Comparison of ENCODE assay signal across 29 cellular contexts in the genomic region with DNA sequence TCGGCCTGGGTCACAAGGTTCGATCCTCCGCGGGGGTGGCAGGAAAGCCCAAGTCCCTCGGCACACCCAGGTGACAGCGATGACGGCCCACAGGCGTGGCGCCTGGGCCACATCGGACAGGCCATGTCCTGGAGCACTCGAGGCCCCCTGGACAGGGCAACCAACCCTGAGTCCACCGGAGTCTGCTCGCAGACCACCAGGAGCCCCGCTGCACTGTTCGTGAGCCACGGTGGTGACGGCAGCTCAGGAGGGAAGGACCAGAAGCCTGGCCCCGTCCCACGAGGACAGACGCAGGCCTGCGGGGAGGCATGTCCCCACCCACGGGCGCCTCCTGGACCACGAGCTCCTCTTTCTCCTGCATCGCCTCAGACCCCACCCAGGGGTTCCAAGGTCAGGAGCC. TPM values are rescaled to one million over a fixed set of nuclear protein-coding genes. Genes with fewer than 3 reads are reported as not detected.
DNase-seq lines count a peak whose midpoint lies in the region; ATAC-seq, FAIRE-seq and TF ChIP-seq lines count a peak whose summit lies in the region.
"Had no signal": no experiment of that assay in that cellular context is flagged by ENCODE, and none has a peak within 500 bp of the region (broad histone marks: within the 10 kb centered on the region; RNA-seq: fewer than 3 reads in every experiment).

No MANE protein-coding gene starts in this region.

- H3K27ac ChIP-seq in K562 (ENCODE audit: extremely low read depth, low read depth, low read length) (no peak overlapping the region), neuronal stem cell (replicated peaks; ENCODE audit: low read length) (no peak overlapping the region), A673 (ENCODE audit: low read depth, low read length, poor library complexity, severe bottlenecking) (no peak overlapping the region)
- H3K27ac ChIP-seq: 22Rv1, HL-60, KMS-11 had no signal

- H2BK5ac ChIP-seq in neuronal stem cell (ENCODE audit: low read length) = no peak overlapping the region

- no peak overlapping the region for H3K4me3 ChIP-seq in K562
- H3K4me3 ChIP-seq in neuronal stem cell (ENCODE audit: low read length in 2 of 2) = no peak overlapping the region
- H3K4me3 ChIP-seq in A673 (ENCODE audit: low read depth, low read length, poor library complexity, severe bottlenecking) = no peak overlapping the region
- no peak overlapping the region for H3K4me3 ChIP-seq in lower leg skin (ENCODE audit: low read depth, poor library complexity, severe bottlenecking)
- H3K4me3 ChIP-seq: GM23338 had no signal

- H3K9me3 Mint-ChIP-seq in T-helper 2 cell treated with Interferon-gamma antibody and Interleukin-4, amounts not matched to agents 5 μg/mL and 100 μg/mL, for 36 hours = no peaks in the 10 kb centered on the region
- H3K9me3 Mint-ChIP-seq: CD8-positive, alpha-beta T cell; GM23338 had no signal

- H3K4ac ChIP-seq in neuronal stem cell (ENCODE audit: low read length) = no peak overlapping the region

- intact Hi-C loops in K562 (cut with micrococcal nuclease) (no loop called here), A673 (cut with micrococcal nuclease; ENCODE audit: unreplicated experiment) (no loop called here), lower leg skin (cut with DNase I; ENCODE audit: low total_unique reads) (no loop called here)

- in situ Hi-C loops in K562 (cut with MboI) = no loop called here

- no peak overlapping the region for H2AK5ac ChIP-seq in neuronal stem cell (ENCODE audit: low read depth, low read length)

- FAIRE-seq in K562 (lab: Jason Lieb, UNC) = no peak
- FAIRE-seq: G401.6 had no signal

- H2BK12ac ChIP-seq in neuronal stem cell (ENCODE audit: low read length) = no peak overlapping the region

- peaks cover 60% of the 10 kb centered on the region for H3K79me2 ChIP-seq in K562 (ENCODE audit: control insufficient read depth, insufficient read depth, low read length)

- H3K4me2 ChIP-seq in K562 (ENCODE audit: insufficient read depth, low read length) = no peak overlapping the region
- no peak overlapping the region for H3K4me2 ChIP-seq in neuronal stem cell (ENCODE audit: insufficient read depth, low read length, poor library complexity, severe bottlenecking)
- H3K4me2 ChIP-seq: GM23338, KMS-11 had no signal

- H2AFZ ChIP-seq in K562 (ENCODE audit: low read depth, low read length) (no peak overlapping the region), neuronal stem cell (ENCODE audit: low read length) (no peak overlapping the region)
- H2AFZ ChIP-seq: GM23338 had no signal

- H3K9ac ChIP-seq in K562 (ENCODE audit: insufficient read depth in 1 of 2, low read depth in 2 of 2, low read length in 2 of 2) = no peak overlapping the region
- peak overlapping the region; percentile 30 for H3K9ac ChIP-seq in neuronal stem cell (ENCODE audit: low read depth, low read length, poor library complexity)
- H3K9ac ChIP-seq: KMS-11 had no signal

- H2BK15ac ChIP-seq in neuronal stem cell (ENCODE audit: low read length) = no peak overlapping the region

- H3K79me1 ChIP-seq in neuronal stem cell (ENCODE audit: low read depth, low read length) = peaks cover 42% of the 10 kb centered on the region

- 96% methylated on average over 18 of the region's 25 CpGs for WGBS in K562 (ENCODE audit: insufficient coverage, low coverage, missing lambda C conversion rate)
- WGBS in neuronal stem cell (ENCODE audit: extremely low coverage in 2 of 2, insufficient read length in 2 of 2, insufficient replicate concordance in 1 of 2), 2 donors = no CpG with 5 or more reads among the region's 25 CpGs
- 95% methylated on average over 19 to 25 of the region's 25 CpGs for WGBS in lower leg skin, 2 donors

- H3K9me3 ChIP-seq in K562 (replicated peaks; ENCODE audit: control insufficient read depth, insufficient read depth, low read depth, low read length) = peaks cover 7% of the 10 kb centered on the region
- peaks cover 12 to 21% of the 10 kb centered on the region in 2 donors for H3K9me3 ChIP-seq in neuronal stem cell (replicated peaks in 1 of 2; ENCODE audit: control insufficient read depth in 2 of 2, insufficient read depth in 1 of 2, low read depth in 1 of 2, low read length in 2 of 2)
- no peaks in the 10 kb centered on the region for H3K9me3 ChIP-seq in A673 (ENCODE audit: low read depth, low read length, poor library complexity, severe bottlenecking)

- no peak for TF ChIP-seq RAD21 in K562 (CRISPR knock-in tag; conservative IDR thresholded peaks at IDR 0.05 in 1 of 2, IDR thresholded peaks at IDR 0.05 in 1 of 2)

- H2BK120ac ChIP-seq in neuronal stem cell (ENCODE audit: low read depth, low read length) = no peak overlapping the region

- H4K20me1 ChIP-seq in K562 (replicated peaks; ENCODE audit: control insufficient read depth, insufficient read depth, low read length) = peaks cover 7% of the 10 kb centered on the region; the same call in 1 of the 2 replicates

- H4K8ac ChIP-seq in neuronal stem cell (ENCODE audit: low read depth, low read length) = no peak overlapping the region

- DNase-seq in T-helper 2 cell treated with Interferon-gamma antibody and Interleukin-4, amounts not matched to agents 5 μg/mL and 100 μg/mL, for 36 hours (ENCODE audit: low spot score) = no peak
- DNase-seq in T-helper 2 cell (no peak), K562 (ENCODE audit: extremely low read depth in 1 of 4, low spot score in 3 of 4) (no peak), neuronal stem cell (ENCODE audit: low spot score) (no peak), A673 (ENCODE audit: low spot score) (no peak), NCI-H146 treated with DMSO at 0.1 percent for 48 hours (lab: John Stamatoyannopoulos, UW; ENCODE audit: unreplicated experiment) (no peak), COLO829 (ENCODE audit: low spot score) (no peak), lower leg skin (ENCODE audit: low spot score in 2 of 2) (no peak)
- DNase-seq: AML-193; Calu3; CD8-positive, alpha-beta T cell; DMS153; HCEC 1CT; NCI-H1105; NCI-H1694; NCI-H2081; NCI-H2171; NCI-H345; NCI-H524; NCI-H774; NK-92 treated with Interleukin-12 subunit alpha and Interleukin-12 subunit beta, amount 100 ng/mL, for 24 hours had no signal

- TF ChIP-seq POLR2A in K562 (conservative IDR thresholded peaks at IDR 0.05) (no peak), lower leg skin (IDR thresholded peaks at IDR 0.05) (no peak)

- H3K36me3 ChIP-seq in K562 (ENCODE audit: control insufficient read depth, insufficient read depth, low read length) (peaks cover 50% of the 10 kb centered on the region), neuronal stem cell (replicated peaks in 1 of 2; ENCODE audit: control insufficient read depth in 2 of 2, insufficient read depth in 2 of 2, low read length in 2 of 2) (peaks cover 31 to 95% of the 10 kb centered on the region in 2 donors), A673 (ENCODE audit: insufficient read depth, low read length, poor library complexity, severe bottlenecking) (peaks cover 18% of the 10 kb centered on the region)

- H3K9me1 ChIP-seq in K562 (ENCODE audit: control insufficient read depth, insufficient read depth, low read length) = no peaks in the 10 kb centered on the region

- no peak for TF ChIP-seq EP300 in K562 (IDR thresholded peaks at IDR 0.05; ENCODE audit: low read length)

- no peak overlapping the region for H3K4me3 Mint-ChIP-seq in T-helper 2 cell treated with Interferon-gamma antibody and Interleukin-4, amounts not matched to agents 5 μg/mL and 100 μg/mL, for 36 hours
- H3K4me3 Mint-ChIP-seq: CD8-positive, alpha-beta T cell; GM23338 had no signal

- H3K4me1 ChIP-seq in K562 (replicated peaks in 1 of 2; ENCODE audit: control insufficient read depth in 2 of 2, insufficient read depth in 2 of 2, low read length in 2 of 2) = peaks cover 0 to 73% of the 10 kb centered on the region in 2 experiments; a peak in 3 of 5 replicates
- peaks cover 0 to under 1% of the 10 kb centered on the region in 2 donors for H3K4me1 ChIP-seq in neuronal stem cell (ENCODE audit: control insufficient read depth in 2 of 2, insufficient read depth in 1 of 2, low read depth in 1 of 2, low read length in 2 of 2)
- H3K4me1 ChIP-seq in A673 (ENCODE audit: insufficient read depth, low read length, poor library complexity, severe bottlenecking) = peaks cover 8% of the 10 kb centered on the region

- H3K23ac ChIP-seq in neuronal stem cell (ENCODE audit: low read depth, low read length, poor library complexity) = no peak overlapping the region

- H3K14ac ChIP-seq in neuronal stem cell (ENCODE audit: low read length) = no peak overlapping the region

- H3K27ac Mint-ChIP-seq in T-helper 2 cell treated with Interferon-gamma antibody and Interleukin-4, amounts not matched to agents 5 μg/mL and 100 μg/mL, for 36 hours = peak overlapping the region; percentile 41
- H3K27ac Mint-ChIP-seq: CD8-positive, alpha-beta T cell had no signal

- no peak overlapping the region for H4K91ac ChIP-seq in neuronal stem cell (ENCODE audit: low read depth, low read length, poor library complexity)

- H3K27me3 ChIP-seq in K562 (ENCODE audit: control insufficient read depth in 2 of 2, insufficient read depth in 2 of 2, low read length in 2 of 2) (no peaks in the 10 kb centered on the region), neuronal stem cell (ENCODE audit: control insufficient read depth in 3 of 3, insufficient read depth in 3 of 3, low read depth in 1 of 3, low read length in 3 of 3) (no peaks in the 10 kb centered on the region), A673 (replicated peaks; ENCODE audit: insufficient read depth, low read depth, low read length, poor library complexity) (no peaks in the 10 kb centered on the region)

- peaks cover 7% of the 10 kb centered on the region for H3K4me1 Mint-ChIP-seq in T-helper 2 cell treated with Interferon-gamma antibody and Interleukin-4, amounts not matched to agents 5 μg/mL and 100 μg/mL, for 36 hours (ENCODE audit: low read depth)
- H3K4me1 Mint-ChIP-seq: GM23338 had no signal

- H3K18ac ChIP-seq in neuronal stem cell (ENCODE audit: low read length) = no peak overlapping the region

- H3K36me3 Mint-ChIP-seq in T-helper 2 cell treated with Interferon-gamma antibody and Interleukin-4, amounts not matched to agents 5 μg/mL and 100 μg/mL, for 36 hours (ENCODE audit: low read depth) = peaks cover 20% of the 10 kb centered on the region

- no peaks in the 10 kb centered on the region for H3K27me3 Mint-ChIP-seq in T-helper 2 cell treated with Interferon-gamma antibody and Interleukin-4, amounts not matched to agents 5 μg/mL and 100 μg/mL, for 36 hours (ENCODE audit: low read depth)

- TF ChIP-seq CTCF in K562 (IDR thresholded peaks at IDR 0.05 in 2 of 3, conservative IDR thresholded peaks at IDR 0.05 in 1 of 3; ENCODE audit: insufficient read depth in 2 of 3, low read depth in 1 of 3, low read length in 3 of 3) (no peak), A673 (conservative IDR thresholded peaks at IDR 0.05; ENCODE audit: low read depth, low read length) (no peak), lower leg skin (IDR thresholded peaks at IDR 0.05) (no peak)

- BruUV-seq in K562 (replicated peaks; lab: Mats Ljungman, UMichigan) (no TSS peak), A673 (replicated peaks; lab: Mats Ljungman, UMichigan) (no TSS peak)

- no peak for ATAC-seq in K562
- ATAC-seq: CD8-positive, alpha-beta T cell; GM23338; Panc1; SK-N-SH treated with all-trans-retinoic acid at 6 μM for 48 hours had no signal

- POLR2A ChIA-PET in K562 (lab: Yijun Ruan, JAX) = no interaction called here
- POLR2A ChIA-PET in A673 (lab: Charles Lee; ENCODE audit: low non-redundant PET) = no interaction called here

- CTCF ChIA-PET in K562 (lab: Yijun Ruan, JAX; ENCODE audit: low intra/inter-chr PET ratio) (no interaction called here), A673 (lab: Charles Lee) (no interaction called here)

RNA-seq across cellular contexts. Expression of gene GPR146, which starts 22.4 kb away (rescaled TPM):
- 8.9 and 13.9 TPM in 2 replicates for total RNA-seq in K562 (2011; cell fraction: chromatin; rRNA removed; ENCODE audit: low replicate concordance)
- 11.3 and 14.1 TPM in 2 replicates for total RNA-seq in K562 (2011; cell fraction: nucleolus; rRNA removed)
- total RNA-seq in K562 (2011; cell fraction: nucleoplasm; rRNA removed) = 6.3 and 7.0 TPM in 2 replicates
- total RNA-seq in K562 (2014; rRNA removed) (0.41 and 1.3 TPM in 2 replicates), K562 (2014; rRNA removed; fragmentation: Illumina TruSeq; extraction: Trizol) (0.22 and 0.45 TPM in 2 replicates), K562 (2015; rRNA removed; fragmentation: Illumina TruSeq; extraction: Trizol) (0.40 and 0.68 TPM in 2 replicates), K562 (2021) (1.9 and 2.6 TPM in 2 replicates), A673 (2021) (0.95 and 2.4 TPM in 2 replicates), lower leg skin (10 to 100 TPM; 26.9 to 61.7 (median 39.0) TPM)
- polyA plus RNA-seq in K562 (2011; rRNA removed) (2.5 and 3.6 TPM in 2 replicates), K562 (2014; fragmentation: Illumina TruSeq; extraction: Trizol) (0.46 and 0.64 TPM in 2 replicates), K562 (2014; fragmentation: Nextera tagmentation; extraction: Ambion mirVana) (not detected), K562 (2014; rRNA removed) (0.67 and 1.8 TPM in 2 replicates)
- 2.5 and 8.6 TPM in 2 replicates for polyA plus RNA-seq in K562 (2011; cell fraction: cytosol; rRNA removed)
- polyA plus RNA-seq in K562 (2011; cell fraction: nucleus; rRNA removed) = 2.9 TPM in 2 replicates
- 1.8 and 2.2 TPM in 2 replicates for polyA plus RNA-seq in K562 (2012)
- 1.3 and 4.1 TPM in 2 replicates for polyA minus RNA-seq in K562 (2011; rRNA and poly(A)+ RNA removed)
- 1.9 and 2.6 TPM in 2 replicates for polyA minus RNA-seq in K562 (2011; cell fraction: cytosol; rRNA and poly(A)+ RNA removed)
- polyA minus RNA-seq in K562 (2011; cell fraction: nucleus; rRNA and poly(A)+ RNA removed) = 5.8 and 6.2 TPM in 2 replicates
- polyA plus RNA-seq in neuronal stem cell (2013, experiment 1 of 2) = 1.7 TPM
- polyA plus RNA-seq in neuronal stem cell (2013, experiment 2 of 2) = 1.5 TPM

RNA-seq across cellular contexts. Expression of gene CYP2W1, which starts 39.0 kb away (rescaled TPM):
- not detected in 2 replicates for total RNA-seq in K562 (2011; cell fraction: chromatin; rRNA removed; ENCODE audit: low replicate concordance)
- not detected in 2 replicates for total RNA-seq in K562 (2011; cell fraction: nucleolus; rRNA removed)
- not detected in 2 replicates for total RNA-seq in K562 (2011; cell fraction: nucleoplasm; rRNA removed)
- total RNA-seq in K562 (2014; rRNA removed) (not detected in 2 replicates), K562 (2014; rRNA removed; fragmentation: Illumina TruSeq; extraction: Trizol) (not detected in 2 replicates), K562 (2015; rRNA removed; fragmentation: Illumina TruSeq; extraction: Trizol) (not detected in 2 replicates), K562 (2021) (not detected in 2 replicates), A673 (2021) (not detected in 2 replicates), lower leg skin (10 to 100 TPM; 11.7 to 31.6 (median 19.3) TPM)
- polyA plus RNA-seq in K562 (2011; rRNA removed) (not detected in 2 replicates), K562 (2014; fragmentation: Illumina TruSeq; extraction: Trizol) (not detected in 2 replicates), K562 (2014; fragmentation: Nextera tagmentation; extraction: Ambion mirVana) (not detected), K562 (2014; rRNA removed) (0.07 TPM in 1 of 2 replicates, not detected in the other)
- not detected in 2 replicates for polyA plus RNA-seq in K562 (2011; cell fraction: cytosol; rRNA removed)
- polyA plus RNA-seq in K562 (2011; cell fraction: nucleus; rRNA removed) = not detected in 2 replicates
- 0.14 TPM in 1 of 2 replicates, not detected in the other for polyA plus RNA-seq in K562 (2012)
- not detected in 2 replicates for polyA minus RNA-seq in K562 (2011; rRNA and poly(A)+ RNA removed)
- not detected in 2 replicates for polyA minus RNA-seq in K562 (2011; cell fraction: cytosol; rRNA and poly(A)+ RNA removed)
- not detected in 2 replicates for polyA minus RNA-seq in K562 (2011; cell fraction: nucleus; rRNA and poly(A)+ RNA removed)
- not detected for polyA plus RNA-seq in neuronal stem cell (2013, experiment 1 of 2)
- polyA plus RNA-seq in neuronal stem cell (2013, experiment 2 of 2) = not detected
- total RNA-seq: CD8-positive, alpha-beta T cell; Daoy; GM23338 had no signal
- polyA plus RNA-seq: GM23338 had no signal

RNA-seq across cellular contexts. Expression of gene COX19, which starts 46.6 kb away (rescaled TPM):
- total RNA-seq in K562 (2011; cell fraction: chromatin; rRNA removed; ENCODE audit: low replicate concordance) = 75.3 and 83.0 TPM in 2 replicates
- total RNA-seq in K562 (2011; cell fraction: nucleolus; rRNA removed) = 39.2 and 42.0 TPM in 2 replicates
- 67.4 and 75.2 TPM in 2 replicates for total RNA-seq in K562 (2011; cell fraction: nucleoplasm; rRNA removed)
- total RNA-seq in K562 (2014; rRNA removed) (7.9 and 11.7 TPM in 2 replicates), K562 (2014; rRNA removed; fragmentation: Illumina TruSeq; extraction: Trizol) (9.8 and 11.9 TPM in 2 replicates), K562 (2015; rRNA removed; fragmentation: Illumina TruSeq; extraction: Trizol) (8.6 and 9.4 TPM in 2 replicates), K562 (2021) (10.2 and 10.5 TPM in 2 replicates), A673 (2021) (17.6 and 18.8 TPM in 2 replicates), lower leg skin (10 to 100 TPM; 13.0 to 25.1 (median 15.1) TPM)
- polyA plus RNA-seq in K562 (2011; rRNA removed) (7.3 and 8.1 TPM in 2 replicates), K562 (2014; fragmentation: Illumina TruSeq; extraction: Trizol) (6.0 and 6.1 TPM in 2 replicates), K562 (2014; fragmentation: Nextera tagmentation; extraction: Ambion mirVana) (1 to 10 TPM; 5.2 to 5.9 TPM), K562 (2014; rRNA removed) (10.4 and 11.1 TPM in 2 replicates)
- 5.8 and 6.1 TPM in 2 replicates for polyA plus RNA-seq in K562 (2011; cell fraction: cytosol; rRNA removed)
- polyA plus RNA-seq in K562 (2011; cell fraction: nucleus; rRNA removed) = 12.8 and 14.3 TPM in 2 replicates
- polyA plus RNA-seq in K562 (2012) = 8.1 and 9.5 TPM in 2 replicates
- 11.5 and 14.7 TPM in 2 replicates for polyA minus RNA-seq in K562 (2011; rRNA and poly(A)+ RNA removed)
- 1.1 and 2.5 TPM in 2 replicates for polyA minus RNA-seq in K562 (2011; cell fraction: cytosol; rRNA and poly(A)+ RNA removed)
- polyA minus RNA-seq in K562 (2011; cell fraction: nucleus; rRNA and poly(A)+ RNA removed) = 11.0 and 17.1 TPM in 2 replicates
- polyA plus RNA-seq in neuronal stem cell (2013, experiment 1 of 2) = 8.7 TPM
- polyA plus RNA-seq in neuronal stem cell (2013, experiment 2 of 2) = 8.9 TPM

Comparison
In these comparisons a context has a peak if more than half of its experiments do, and no peak if none do; other contexts are left out.
1. RNA of gene CYP2W1, which starts 39.0 kb away (total RNA-seq): 11.7 to 31.6 TPM in lower leg skin; not detected in K562 and not detected in A673; every median in the first group is over 10 times any median in the second.